ENCODE assay signal across 1 cellular context in the genomic region with DNA sequence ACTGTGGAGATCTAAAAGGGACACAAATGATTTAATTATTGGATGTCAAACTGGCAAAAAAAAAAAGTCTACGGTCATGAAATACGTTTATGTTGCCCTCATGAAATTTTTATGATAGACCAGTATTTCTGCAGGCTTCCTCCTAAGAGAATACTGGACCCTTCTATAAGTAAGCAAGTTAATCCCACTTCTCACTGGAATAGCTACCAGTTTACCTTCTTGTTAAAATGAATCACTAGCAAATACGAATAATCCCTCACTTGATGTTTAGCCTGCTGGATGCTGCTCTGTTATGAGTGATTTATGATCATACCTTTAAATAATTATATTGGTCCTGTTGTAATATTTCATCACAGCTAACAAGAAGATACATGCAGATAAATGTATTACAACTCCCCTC.
TF ChIP-seq lines count a peak whose summit lies in the region.

No MANE protein-coding gene starts in this region.

TF ChIP-seq in GM23338, 12 proteins besides CTCF, POLR2A, EP300 and RAD21 (continued from another document):
- TF ChIP-seq POLR2AphosphoS5 (IDR thresholded peaks at IDR 0.05; ENCODE audit: low read depth): no peak
- no peak for TF ChIP-seq STAT1 (IDR thresholded peaks at IDR 0.05; ENCODE audit: unreplicated experiment)
